ENCODE assay signal across 18 cellular contexts in the genomic region with DNA sequence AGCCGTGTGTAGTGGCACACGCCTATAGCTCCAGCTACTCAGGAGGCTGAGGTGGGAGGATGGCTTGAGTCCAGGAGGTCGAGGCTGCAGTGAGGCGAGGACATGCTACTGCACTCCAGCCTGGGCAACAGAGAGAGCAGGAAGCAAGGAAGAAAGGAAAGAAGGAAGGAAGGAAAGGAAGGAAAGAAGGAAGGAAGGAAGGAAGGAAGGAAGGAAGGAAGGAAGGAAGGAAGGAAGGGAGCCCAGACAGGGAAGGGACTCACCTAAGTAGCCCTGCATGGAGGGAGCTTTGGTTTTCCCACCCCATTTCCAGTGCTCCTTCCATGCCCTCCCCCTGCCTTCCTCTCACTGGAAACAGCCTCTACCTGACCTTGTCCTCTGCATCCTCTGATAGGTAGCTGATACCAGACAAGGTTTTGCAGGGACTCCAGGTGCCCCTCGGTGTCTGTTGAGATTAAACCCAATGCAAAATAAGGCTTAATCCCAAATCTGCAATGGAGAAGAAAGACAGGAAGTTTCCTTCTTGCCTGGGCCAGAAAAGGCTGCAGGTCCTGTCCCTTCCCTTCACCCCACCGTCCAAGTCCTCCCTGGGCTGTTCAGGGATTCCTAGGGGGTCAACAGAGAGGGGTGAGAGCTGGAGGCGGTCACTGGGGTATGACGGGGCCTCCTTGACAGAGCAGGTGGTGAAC.
"Had no signal": no experiment of that assay in that cellular context is flagged by ENCODE, and none has a peak within 500 bp of the region (broad histone marks: within the 10 kb centered on the region; RNA-seq: fewer than 3 reads in every experiment).

No MANE protein-coding gene starts in this region.

- H3K9ac ChIP-seq: parathyroid adenoma had no signal

- H3K4me1 ChIP-seq: breast epithelium, gastrocnemius medialis, lower lobe of right lung, parathyroid adenoma had no signal

- H2AFZ ChIP-seq: parathyroid adenoma had no signal

- H3K9me3 ChIP-seq: breast epithelium, gastrocnemius medialis, heart right ventricle, lower lobe of right lung, tibial nerve had no signal

- H3K4me3 Mint-ChIP-seq: dendritic cell treated with granulocyte-macrophage colony-stimulating factor and Interleukin-4, amounts not matched to agents 40 ng/mL and 50 ng/mL, for 4 days had no signal

- H3K79me2 ChIP-seq: parathyroid adenoma had no signal

- H3K27ac Mint-ChIP-seq: dendritic cell treated with granulocyte-macrophage colony-stimulating factor and Interleukin-4, amounts not matched to agents 40 ng/mL and 50 ng/mL, for 4 days had no signal

- H3K27ac ChIP-seq: breast epithelium, gastrocnemius medialis, heart right ventricle, lower lobe of right lung, parathyroid adenoma, skin epidermis, tibial nerve had no signal

- H3K27me3 ChIP-seq: breast epithelium, gastrocnemius medialis had no signal

- H3K9me3 Mint-ChIP-seq: dendritic cell treated with granulocyte-macrophage colony-stimulating factor and Interleukin-4, amounts not matched to agents 40 ng/mL and 50 ng/mL, for 4 days had no signal

- H3K4me3 ChIP-seq: breast epithelium, gastrocnemius medialis, heart right ventricle, lower lobe of right lung, skin epidermis, tibial nerve had no signal

- DNase-seq: activated CD4-positive, alpha-beta T cell treated with anti-CD3 and anti-CD28 coated beads, Interleukin-2, amount 50 U/mL, for 48 hours; activated CD4-positive, CD25-positive, alpha-beta regulatory T cell treated with anti-CD3 and anti-CD28 coated beads, Interleukin-2, amount 50 U/mL, for 72 hours; activated naive CD4-positive, alpha-beta T cell; cerebellar nuclear complex; erythroblast; left cardiac atrium; lower lobe of right lung; retina; stimulated activated CD4-positive, alpha-beta T cell treated with anti-CD3 and anti-CD28 coated beads, Interleukin-4, amount 100 ng/mL, for 24 hours; stimulated activated naive CD4-positive, alpha-beta T cell treated with Interleukin-2 at 50 U/mL for 16 hours; substantia nigra had no signal

- ATAC-seq: gastrocnemius medialis, heart right ventricle, left cardiac atrium, lower lobe of right lung had no signal

- H3K36me3 ChIP-seq: breast epithelium, gastrocnemius medialis, lower lobe of right lung had no signal
